In the genomic region with DNA sequence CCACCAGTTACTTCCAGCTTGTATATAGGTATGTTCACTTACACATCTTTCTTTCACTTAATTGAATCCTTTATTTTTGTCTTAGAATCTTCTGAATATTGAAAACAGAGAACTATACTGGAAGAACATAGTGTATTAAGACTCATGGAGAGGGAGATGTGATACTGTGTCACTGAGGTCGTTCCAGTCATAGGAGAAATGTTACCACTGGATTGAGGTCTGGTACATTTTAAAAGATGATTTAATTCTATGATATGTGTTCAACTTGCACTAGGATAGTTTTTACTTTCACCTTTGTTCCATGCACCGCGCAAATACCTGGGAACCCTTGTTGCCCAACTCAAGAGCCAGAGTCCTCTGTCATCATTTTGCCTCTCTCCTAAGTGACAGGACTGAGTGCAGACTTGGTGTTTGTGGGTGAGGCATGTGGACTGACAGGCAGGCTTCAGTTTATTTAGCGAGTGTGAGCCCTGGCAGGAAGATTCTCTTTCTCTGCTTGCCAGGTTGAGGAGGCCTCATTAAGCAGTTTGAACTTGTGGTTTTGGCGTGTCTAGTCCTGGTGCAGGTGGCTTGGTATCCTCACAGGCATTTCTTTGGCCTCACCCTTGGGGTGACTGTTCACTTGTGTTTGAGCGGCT, we compare ENCODE assay signal across 1 cellular context.
TF ChIP-seq lines count a peak whose summit lies in the region.

No MANE protein-coding gene starts in this region.

TF ChIP-seq in IMR-90, 13 proteins besides CTCF, POLR2A, EP300 and RAD21:
- TF ChIP-seq, protein P1, sequence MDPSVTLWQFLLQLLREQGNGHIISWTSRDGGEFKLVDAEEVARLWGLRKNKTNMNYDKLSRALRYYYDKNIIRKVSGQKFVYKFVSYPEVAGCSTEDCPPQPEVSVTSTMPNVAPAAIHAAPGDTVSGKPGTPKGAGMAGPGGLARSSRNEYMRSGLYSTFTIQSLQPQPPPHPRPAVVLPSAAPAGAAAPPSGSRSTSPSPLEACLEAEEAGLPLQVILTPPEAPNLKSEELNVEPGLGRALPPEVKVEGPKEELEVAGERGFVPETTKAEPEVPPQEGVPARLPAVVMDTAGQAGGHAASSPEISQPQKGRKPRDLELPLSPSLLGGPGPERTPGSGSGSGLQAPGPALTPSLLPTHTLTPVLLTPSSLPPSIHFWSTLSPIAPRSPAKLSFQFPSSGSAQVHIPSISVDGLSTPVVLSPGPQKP (IDR thresholded peaks at IDR 0.05; ENCODE audit: borderline replicate concordance, low read depth, low read length), result no peak
- no peak for TF ChIP-seq RCOR1 (IDR thresholded peaks at IDR 0.05; ENCODE audit: insufficient replicate concordance, low read length)
- TF ChIP-seq MAFK (IDR thresholded peaks at IDR 0.05; ENCODE audit: low read depth, low read length), result no peak
